1 cellular context compared by ENCODE assay signal in genomic region chr20:36745927-36746659, GRCh38.
TF ChIP-seq lines count a peak whose summit lies in the region.

Gene NDRG3, minus strand, starts transcription at chr20:36746090. Its CDS starts 24,355 bp downstream, at chr20:36721735.

TF ChIP-seq in HepG2, 621 proteins besides CTCF, POLR2A, EP300 and RAD21 (continued from another document and continues in another):
- TF ChIP-seq PBX2 (CRISPR knock-in tag; IDR thresholded peaks at IDR 0.05) = no peak
- no peak for TF ChIP-seq NCOA2 (CRISPR knock-in tag; IDR thresholded peaks at IDR 0.05)
- no peak for TF ChIP-seq KDM2A (CRISPR knock-in tag; IDR thresholded peaks at IDR 0.05; ENCODE audit: borderline replicate concordance, low read depth)
- TF ChIP-seq, protein P1, sequence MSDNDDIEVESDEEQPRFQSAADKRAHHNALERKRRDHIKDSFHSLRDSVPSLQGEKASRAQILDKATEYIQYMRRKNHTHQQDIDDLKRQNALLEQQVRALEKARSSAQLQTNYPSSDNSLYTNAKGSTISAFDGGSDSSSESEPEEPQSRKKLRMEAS (IDR thresholded peaks at IDR 0.05) = peak; percentile 43; the same call in 1 of the 2 replicates
- TF ChIP-seq PITX1 (CRISPR knock-in tag; IDR thresholded peaks at IDR 0.05) = no peak
- TF ChIP-seq ZNF724P (CRISPR knock-in tag; IDR thresholded peaks at IDR 0.05; ENCODE audit: borderline replicate concordance) = 0 out of 2 replicates have a peak, but pooled peaks have one; percentile 61
- TF ChIP-seq NFIC (IDR thresholded peaks at IDR 0.05; ENCODE audit: low read length) = no peak
- no peak for TF ChIP-seq ATF5 (CRISPR knock-in tag; IDR thresholded peaks at IDR 0.05; ENCODE audit: low read depth)
- 0 out of 2 replicates have a peak, but pooled peaks have one; percentile 25 for TF ChIP-seq ZNF124 (CRISPR knock-in tag; IDR thresholded peaks at IDR 0.05)
- peak; percentile 91 for TF ChIP-seq POLR2AphosphoS5 (IDR thresholded peaks at IDR 0.05; ENCODE audit: low read depth, low read length)
- 0 out of 2 replicates have a peak, but pooled peaks have one; percentile 5 for TF ChIP-seq MIXL1 (CRISPR knock-in tag; IDR thresholded peaks at IDR 0.05)
- no peak; the same call in 1 of the 2 replicates for TF ChIP-seq HES4 (CRISPR knock-in tag; IDR thresholded peaks at IDR 0.05; ENCODE audit: borderline replicate concordance)
- TF ChIP-seq FOXJ3 (CRISPR knock-in tag; IDR thresholded peaks at IDR 0.05; ENCODE audit: borderline replicate concordance) = no peak
- TF ChIP-seq, protein P2, sequence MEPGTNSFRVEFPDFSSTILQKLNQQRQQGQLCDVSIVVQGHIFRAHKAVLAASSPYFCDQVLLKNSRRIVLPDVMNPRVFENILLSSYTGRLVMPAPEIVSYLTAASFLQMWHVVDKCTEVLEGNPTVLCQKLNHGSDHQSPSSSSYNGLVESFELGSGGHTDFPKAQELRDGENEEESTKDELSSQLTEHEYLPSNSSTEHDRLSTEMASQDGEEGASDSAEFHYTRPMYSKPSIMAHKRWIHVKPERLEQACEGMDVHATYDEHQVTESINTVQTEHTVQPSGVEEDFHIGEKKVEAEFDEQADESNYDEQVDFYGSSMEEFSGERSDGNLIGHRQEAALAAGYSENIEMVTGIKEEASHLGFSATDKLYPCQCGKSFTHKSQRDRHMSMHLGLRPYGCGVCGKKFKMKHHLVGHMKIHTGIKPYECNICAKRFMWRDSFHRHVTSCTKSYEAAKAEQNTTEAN (CRISPR knock-in tag; conservative IDR thresholded peaks at IDR 0.05) = peak; percentile 34; the same call in 1 of the 2 replicates
- 0 out of 2 replicates have a peak, but pooled peaks have one; percentile 24 for TF ChIP-seq ZKSCAN1 (IDR thresholded peaks at IDR 0.05; ENCODE audit: low read length)
- TF ChIP-seq, protein P3, sequence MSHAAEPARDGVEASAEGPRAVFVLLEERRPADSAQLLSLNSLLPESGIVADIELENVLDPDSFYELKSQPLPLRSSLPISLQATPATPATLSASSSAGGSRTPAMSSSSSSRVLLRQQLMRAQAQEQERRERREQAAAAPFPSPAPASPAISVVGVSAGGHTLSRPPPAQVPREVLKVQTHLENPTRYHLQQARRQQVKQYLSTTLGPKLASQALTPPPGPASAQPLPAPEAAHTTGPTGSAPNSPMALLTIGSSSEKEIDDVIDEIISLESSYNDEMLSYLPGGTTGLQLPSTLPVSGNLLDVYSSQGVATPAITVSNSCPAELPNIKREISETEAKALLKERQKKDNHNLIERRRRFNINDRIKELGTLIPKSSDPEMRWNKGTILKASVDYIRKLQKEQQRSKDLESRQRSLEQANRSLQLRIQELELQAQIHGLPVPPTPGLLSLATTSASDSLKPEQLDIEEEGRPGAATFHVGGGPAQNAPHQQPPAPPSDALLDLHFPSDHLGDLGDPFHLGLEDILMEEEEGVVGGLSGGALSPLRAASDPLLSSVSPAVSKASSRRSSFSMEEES (CRISPR knock-in tag; IDR thresholded peaks at IDR 0.05) = 0 out of 2 replicates have a peak, but pooled peaks have one; percentile 19
- no peak for TF ChIP-seq MATR3 (CRISPR knock-in tag; IDR thresholded peaks at IDR 0.05)
- TF ChIP-seq ASH2L (IDR thresholded peaks at IDR 0.05; ENCODE audit: insufficient read length, low read depth, low read length) = peak; percentile 6
- TF ChIP-seq YY1 (IDR thresholded peaks at IDR 0.05; ENCODE audit: insufficient read depth, insufficient replicate concordance, low read depth, low read length) = peak; percentile 100
- no peak for TF ChIP-seq RARA (CRISPR knock-in tag; IDR thresholded peaks at IDR 0.05)
- TF ChIP-seq MYC (CRISPR knock-in tag; IDR thresholded peaks at IDR 0.05; ENCODE audit: borderline replicate concordance) = peak; percentile 46
- 0 out of 2 replicates have a peak, but pooled peaks have one; percentile 75 for TF ChIP-seq SNAPC4 (CRISPR knock-in tag; IDR thresholded peaks at IDR 0.05)
- no peak for TF ChIP-seq RNF2 (conservative IDR thresholded peaks at IDR 0.05; ENCODE audit: low read depth)
- TF ChIP-seq ZNF839 (CRISPR knock-in tag; IDR thresholded peaks at IDR 0.05; ENCODE audit: borderline replicate concordance) = no peak
- TF ChIP-seq RBFOX2 (IDR thresholded peaks at IDR 0.05; ENCODE audit: low read depth, low read length) = peak; percentile 81
- TF ChIP-seq FOXK2 (IDR thresholded peaks at IDR 0.05) = no peak
- TF ChIP-seq ZNF205 (CRISPR knock-in tag; IDR thresholded peaks at IDR 0.05) = 0 out of 2 replicates have a peak, but pooled peaks have one; percentile 28
- no peak for TF ChIP-seq HNRNPH1 (optimal IDR thresholded peaks at IDR 0.05; ENCODE audit: low read depth, low read length)
- TF ChIP-seq RBM22 (optimal IDR thresholded peaks at IDR 0.05; ENCODE audit: low read length) = no peak
- no peak for TF ChIP-seq ZNF367 (CRISPR knock-in tag; IDR thresholded peaks at IDR 0.05; ENCODE audit: borderline replicate concordance)
- TF ChIP-seq ZNF737 (CRISPR knock-in tag; IDR thresholded peaks at IDR 0.05; ENCODE audit: borderline replicate concordance) = no peak
- TF ChIP-seq ARNT (IDR thresholded peaks at IDR 0.05) = no peak
- TF ChIP-seq, protein P4, sequence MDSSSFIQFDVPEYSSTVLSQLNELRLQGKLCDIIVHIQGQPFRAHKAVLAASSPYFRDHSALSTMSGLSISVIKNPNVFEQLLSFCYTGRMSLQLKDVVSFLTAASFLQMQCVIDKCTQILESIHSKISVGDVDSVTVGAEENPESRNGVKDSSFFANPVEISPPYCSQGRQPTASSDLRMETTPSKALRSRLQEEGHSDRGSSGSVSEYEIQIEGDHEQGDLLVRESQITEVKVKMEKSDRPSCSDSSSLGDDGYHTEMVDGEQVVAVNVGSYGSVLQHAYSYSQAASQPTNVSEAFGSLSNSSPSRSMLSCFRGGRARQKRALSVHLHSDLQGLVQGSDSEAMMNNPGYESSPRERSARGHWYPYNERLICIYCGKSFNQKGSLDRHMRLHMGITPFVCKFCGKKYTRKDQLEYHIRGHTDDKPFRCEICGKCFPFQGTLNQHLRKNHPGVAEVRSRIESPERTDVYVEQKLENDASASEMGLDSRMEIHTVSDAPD (CRISPR knock-in tag; IDR thresholded peaks at IDR 0.05) = no peak
- no peak for TF ChIP-seq NR2F2 (IDR thresholded peaks at IDR 0.05; ENCODE audit: borderline replicate concordance, low read depth)
- no peak for TF ChIP-seq ZNF20 (CRISPR knock-in tag; IDR thresholded peaks at IDR 0.05)
- TF ChIP-seq SOX5 (CRISPR knock-in tag; IDR thresholded peaks at IDR 0.05; ENCODE audit: borderline replicate concordance) = no peak
- TF ChIP-seq ZNF615 (CRISPR knock-in tag; IDR thresholded peaks at IDR 0.05; ENCODE audit: borderline replicate concordance) = no peak
- no peak for TF ChIP-seq TEAD3 (CRISPR knock-in tag; optimal IDR thresholded peaks at IDR 0.05; ENCODE audit: borderline replicate concordance)
- no peak for TF ChIP-seq ZNF362 (CRISPR knock-in tag; IDR thresholded peaks at IDR 0.05; ENCODE audit: borderline replicate concordance)
- peak; percentile 64; the same call in 1 of the 2 replicates for TF ChIP-seq POGK (CRISPR knock-in tag; conservative IDR thresholded peaks at IDR 0.05)
- peak; percentile 48; the same call in 1 of the 2 replicates for TF ChIP-seq YEATS2 (CRISPR knock-in tag; IDR thresholded peaks at IDR 0.05; ENCODE audit: borderline replicate concordance)
- TF ChIP-seq NCOA5 (CRISPR knock-in tag; IDR thresholded peaks at IDR 0.05) = no peak
- TF ChIP-seq, protein P5, sequence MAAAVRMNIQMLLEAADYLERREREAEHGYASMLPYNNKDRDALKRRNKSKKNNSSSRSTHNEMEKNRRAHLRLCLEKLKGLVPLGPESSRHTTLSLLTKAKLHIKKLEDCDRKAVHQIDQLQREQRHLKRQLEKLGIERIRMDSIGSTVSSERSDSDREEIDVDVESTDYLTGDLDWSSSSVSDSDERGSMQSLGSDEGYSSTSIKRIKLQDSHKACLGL (CRISPR knock-in tag; IDR thresholded peaks at IDR 0.05) = peak; percentile 32; the same call in 1 of the 2 replicates
- TF ChIP-seq, protein P6, sequence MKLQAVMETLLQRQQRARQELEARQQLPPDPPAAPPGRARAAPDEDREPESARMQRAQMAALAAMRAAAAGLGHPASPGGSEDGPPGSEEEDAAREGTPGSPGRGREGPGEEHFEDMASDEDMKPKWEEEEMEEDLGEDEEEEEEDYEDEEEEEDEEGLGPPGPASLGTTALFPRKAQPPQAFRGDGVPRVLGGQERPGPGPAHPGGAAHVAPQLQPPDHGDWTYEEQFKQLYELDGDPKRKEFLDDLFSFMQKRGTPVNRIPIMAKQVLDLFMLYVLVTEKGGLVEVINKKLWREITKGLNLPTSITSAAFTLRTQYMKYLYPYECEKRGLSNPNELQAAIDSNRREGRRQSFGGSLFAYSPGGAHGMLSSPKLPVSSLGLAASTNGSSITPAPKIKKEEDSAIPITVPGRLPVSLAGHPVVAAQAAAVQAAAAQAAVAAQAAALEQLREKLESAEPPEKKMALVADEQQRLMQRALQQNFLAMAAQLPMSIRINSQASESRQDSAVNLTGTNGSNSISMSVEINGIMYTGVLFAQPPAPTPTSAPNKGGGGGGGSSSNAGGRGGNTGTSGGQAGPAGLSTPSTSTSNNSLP (IDR thresholded peaks at IDR 0.05; ENCODE audit: low read depth, low read length) = no peak
- no peak for TF ChIP-seq ZMYM2 (CRISPR knock-in tag; IDR thresholded peaks at IDR 0.05)
- TF ChIP-seq ZNF713 (CRISPR knock-in tag; IDR thresholded peaks at IDR 0.05) = no peak
- peak; percentile 39 for TF ChIP-seq NR2F6 (IDR thresholded peaks at IDR 0.05)
- peak; percentile 18; the same call in 1 of the 2 replicates for TF ChIP-seq NR2F6 (CRISPR knock-in tag; IDR thresholded peaks at IDR 0.05)
